32 cellular contexts compared by ENCODE assay signal in genomic region chr10:23058366-23058765, GRCh38.
"Had no signal": no experiment of that assay in that cellular context is flagged by ENCODE, and none has a peak within 500 bp of the region (broad histone marks: within the 10 kb centered on the region; RNA-seq: fewer than 3 reads in every experiment).

No MANE protein-coding gene starts in this region.

- H3K36me3 Mint-ChIP-seq: naive thymus-derived CD4-positive, alpha-beta T cell; natural killer cell; stimulated activated memory B cell treated with anti-CD40 and anti-IgM and Interleukin-4, amounts not matched to agents 10 μg/mL and 1 μg/mL and 100 μg/mL, for 72 hours; type B pancreatic cell had no signal

- H3K27ac ChIP-seq: neutrophil, parathyroid adenoma, prostate gland, right lobe of liver, sigmoid colon, spleen, suprapubic skin, testis, tibial artery, transverse colon, upper lobe of right lung, uterus had no signal

- H3K4me1 ChIP-seq: parathyroid adenoma, prostate gland, right lobe of liver, spleen, testis, tibial artery, upper lobe of right lung, uterus had no signal

- H3K4me1 Mint-ChIP-seq: naive thymus-derived CD4-positive, alpha-beta T cell; natural killer cell; stimulated activated memory B cell treated with anti-CD40 and anti-IgM and Interleukin-4, amounts not matched to agents 10 μg/mL and 1 μg/mL and 100 μg/mL, for 72 hours; stimulated activated naive CD8-positive, alpha-beta T cell treated with anti-CD3 and anti-CD28 coated beads, Interleukin-15, amount 100 ng/mL, for 72 hours had no signal

- DNase-seq: naive thymus-derived CD4-positive, alpha-beta T cell; natural killer cell; nucleus accumbens; posterior cingulate gyrus; retina; right cardiac atrium; right lobe of liver; sigmoid colon; spleen; stimulated activated CD4-positive, alpha-beta T cell treated with anti-CD3 and anti-CD28 coated beads, Interleukin-12 subunit alpha, Interleukin-12 subunit beta, amount 100 ng/mL, for 4 hours; stimulated activated CD4-positive, alpha-beta T cell treated with anti-CD3 and anti-CD28 coated beads, Interleukin-1b, Interleukin-23, amount 100 ng/mL, for 48 hours; stimulated activated CD4-positive, alpha-beta T cell treated with anti-CD3 and anti-CD28 coated beads, Interleukin-4, amount 100 ng/mL, for 1 hour; stimulated activated CD4-positive, alpha-beta T cell treated with anti-CD3 and anti-CD28 coated beads, Interleukin-4, amount 100 ng/mL, for 4 hours; stimulated activated CD8-positive, alpha-beta memory T cell treated with anti-CD3 and anti-CD28 coated beads, Interleukin-4, amount 100 ng/mL, for 48 hours; stimulated activated naive CD4-positive, alpha-beta T cell; stimulated activated naive CD8-positive, alpha-beta T cell treated with anti-CD3 and anti-CD28 coated beads, Interleukin-15, amount 100 ng/mL, for 72 hours; stimulated activated naive CD8-positive, alpha-beta T cell treated with anti-CD3 and anti-CD28 coated beads, Interleukin-15, Interleukin-2, amounts not matched to agents 100 U/mL and 50 U/mL, for 24 hours; substantia nigra; testis; tibial artery; transverse colon; upper lobe of right lung; uterus had no signal

- H3K9me3 ChIP-seq: neutrophil, prostate gland, right lobe of liver, testis, tibial artery, transverse colon, upper lobe of right lung, uterus had no signal

- H3K4me3 Mint-ChIP-seq: naive thymus-derived CD4-positive, alpha-beta T cell; natural killer cell; nephron; neural crest cell; stimulated activated memory B cell treated with anti-CD40 and anti-IgM and Interleukin-4, amounts not matched to agents 10 μg/mL and 1 μg/mL and 100 μg/mL, for 72 hours; stimulated activated naive CD8-positive, alpha-beta T cell treated with anti-CD3 and anti-CD28 coated beads, Interleukin-15, amount 100 ng/mL, for 72 hours; type B pancreatic cell had no signal

- H3K27ac Mint-ChIP-seq: naive thymus-derived CD4-positive, alpha-beta T cell; natural killer cell; nephron; stimulated activated memory B cell treated with anti-CD40 and anti-IgM and Interleukin-4, amounts not matched to agents 10 μg/mL and 1 μg/mL and 100 μg/mL, for 72 hours; stimulated activated naive CD8-positive, alpha-beta T cell treated with anti-CD3 and anti-CD28 coated beads, Interleukin-15, amount 100 ng/mL, for 72 hours; type B pancreatic cell had no signal

- H3K4me3 ChIP-seq: prostate gland, right lobe of liver, sigmoid colon, smooth muscle cell, spleen, suprapubic skin, testis, tibial artery, transverse colon, upper lobe of right lung, uterus had no signal

- H3K27me3 Mint-ChIP-seq: type B pancreatic cell had no signal

- H3K27me3 ChIP-seq: right lobe of liver, sigmoid colon, testis, tibial artery, transverse colon, upper lobe of right lung, uterus had no signal

- H3K9me3 Mint-ChIP-seq: natural killer cell had no signal

- H3K36me3 ChIP-seq: neutrophil, prostate gland, right lobe of liver, sigmoid colon, spleen, suprapubic skin, tibial artery, transverse colon, upper lobe of right lung, uterus had no signal
